In the genomic region with DNA sequence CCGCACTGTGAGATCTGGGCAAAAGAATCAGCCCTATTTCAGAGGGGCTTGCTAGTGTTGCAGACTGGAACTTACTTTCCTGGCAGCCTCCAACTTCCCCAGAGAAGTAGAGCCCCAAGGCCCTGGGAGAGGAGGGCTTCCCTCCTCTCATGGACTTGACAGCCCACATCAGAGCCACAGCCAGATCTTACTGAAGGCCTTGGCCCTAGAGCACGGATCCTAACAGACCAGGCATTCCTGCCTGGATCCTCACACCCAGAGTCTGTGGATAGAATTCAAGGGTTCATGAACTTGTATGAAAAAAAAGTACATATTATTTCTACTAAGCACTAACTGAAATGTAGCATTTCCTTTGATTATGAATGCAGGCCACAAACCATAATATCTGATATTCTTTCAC, we compare ENCODE assay signal across 17 cellular contexts. TPM values are rescaled to one million over a fixed set of nuclear protein-coding genes. Genes with fewer than 3 reads are reported as not detected.
DNase-seq lines count a peak whose midpoint lies in the region; ATAC-seq and TF ChIP-seq lines count a peak whose summit lies in the region.
"Had no signal": no experiment of that assay in that cellular context is flagged by ENCODE, and none has a peak within 500 bp of the region (broad histone marks: within the 10 kb centered on the region; RNA-seq: fewer than 3 reads in every experiment).

No MANE protein-coding gene starts in this region.

- H3K9me3 ChIP-seq in mesenchymal stem cell (ENCODE audit: control insufficient read depth, low read length) (no peaks in the 10 kb centered on the region), upper lobe of right lung (no peaks in the 10 kb centered on the region), transverse colon (no peaks in the 10 kb centered on the region)
- H3K9me3 ChIP-seq: HAP-1 had no signal

- no peak overlapping the region for H2BK120ac ChIP-seq in mesenchymal stem cell (ENCODE audit: low read depth, low read length)

- peaks cover 74% of the 10 kb centered on the region for H3K4me1 Mint-ChIP-seq in activated CD8-positive, alpha-beta T cell treated with anti-CD3 and anti-CD28 coated beads for 36 hours (ENCODE audit: low read depth)

- no peak overlapping the region for H3K4ac ChIP-seq in mesenchymal stem cell (ENCODE audit: low read depth in 1 of 2, low read length in 2 of 2)

- POLR2A ChIA-PET in activated CD8-positive, alpha-beta T cell treated with anti-CD3 and anti-CD28 coated beads for 36 hours (lab: Charles Lee) = interaction anchor here (12.4 kb wide), 1 partner anchor 8 kb away, joined by 139 read pairs; the partner anchor contains the start of gene WIPF1

- H3K4me1 ChIP-seq in mesenchymal stem cell (ENCODE audit: control insufficient read depth, insufficient read depth, low read depth, low read length) (peaks cover 7% of the 10 kb centered on the region), upper lobe of right lung (peaks cover 26% of the 10 kb centered on the region), transverse colon (peaks cover 6 to 40% (median 10%) of the 10 kb centered on the region in 4 donors)
- H3K4me1 ChIP-seq: HAP-1 had no signal

- H4K91ac ChIP-seq in mesenchymal stem cell (ENCODE audit: low read length) = no peak overlapping the region

- H3K27me3 Mint-ChIP-seq in activated CD8-positive, alpha-beta T cell treated with anti-CD3 and anti-CD28 coated beads for 36 hours = no peaks in the 10 kb centered on the region

- H3K4me2 ChIP-seq in mesenchymal stem cell (ENCODE audit: low read length, poor library complexity, severe bottlenecking) = no peak overlapping the region

- peak overlapping the region; percentile 12 for H2BK15ac ChIP-seq in mesenchymal stem cell (ENCODE audit: low read depth, poor library complexity, severe bottlenecking)

- no peak overlapping the region for H2AK5ac ChIP-seq in mesenchymal stem cell (ENCODE audit: low read length, severe bottlenecking)

- no peak overlapping the region for H3K23ac ChIP-seq in mesenchymal stem cell (ENCODE audit: low read length in 2 of 2)

- H3K9ac ChIP-seq in mesenchymal stem cell (ENCODE audit: low read length) = no peak overlapping the region

- peaks cover 30% of the 10 kb centered on the region for H3K79me1 ChIP-seq in mesenchymal stem cell (replicated peaks; ENCODE audit: low read length, poor library complexity, severe bottlenecking)

- no peak overlapping the region for H2BK5ac ChIP-seq in mesenchymal stem cell (ENCODE audit: low read depth, low read length, poor library complexity, severe bottlenecking)

- no peak overlapping the region for H3K14ac ChIP-seq in mesenchymal stem cell (ENCODE audit: low read length in 2 of 2)

- 100% methylated on average over 1 of the region's 2 CpGs for WGBS in mesenchymal stem cell
- 60 to 84% methylated on average over 1 to 2 of the region's 2 CpGs for WGBS in transverse colon (ENCODE audit: low coverage in 1 of 2), 2 donors

- H3K18ac ChIP-seq in mesenchymal stem cell (ENCODE audit: low read depth in 1 of 2, low read length in 2 of 2) = peak overlapping the region in 1 of 2 experiments; percentile 55

- intact Hi-C loops in left ventricle myocardium superior (cut with micrococcal nuclease) = no loop called here
- intact Hi-C loops in cardiac septum (cut with DNase I) = no loop called here
- intact Hi-C loops in activated CD8-positive, alpha-beta T cell treated with anti-CD3 and anti-CD28 coated beads for 36 hours (cut with micrococcal nuclease) = loop anchor here (5.0 kb wide), 1 partner anchor 93 kb away; no protein-coding TSS in a partner anchor
- intact Hi-C loops in upper lobe of right lung (cut with DNase I) = no loop called here
- intact Hi-C loops in transverse colon (cut with DNase I; ENCODE audit: low total_unique reads) = no loop called here

- H3K4me3 ChIP-seq in mesenchymal stem cell (ENCODE audit: insufficient read depth in 1 of 2, low read depth in 1 of 2, low read length in 2 of 2) (no peak overlapping the region), upper lobe of right lung (no peak overlapping the region), transverse colon (no peak overlapping the region)
- H3K4me3 ChIP-seq: HAP-1 had no signal

- ATAC-seq in left ventricle myocardium superior (peak; percentile 10), upper lobe of right lung (no peak), HG03457 (IDR thresholded peaks at IDR 0.05; ENCODE audit: unreplicated experiment) (no peak)
- no peak for ATAC-seq in activated CD8-positive, alpha-beta T cell treated with anti-CD3 and anti-CD28 coated beads for 36 hours
- ATAC-seq: left lobe of liver had no signal

- H3K9me3 Mint-ChIP-seq in activated CD8-positive, alpha-beta T cell treated with anti-CD3 and anti-CD28 coated beads for 36 hours = no peaks in the 10 kb centered on the region
- H3K9me3 Mint-ChIP-seq: endodermal cell had no signal

- peaks cover 84% of the 10 kb centered on the region for H3K36me3 Mint-ChIP-seq in activated CD8-positive, alpha-beta T cell treated with anti-CD3 and anti-CD28 coated beads for 36 hours (ENCODE audit: low read depth)

- H3K36me3 ChIP-seq in mesenchymal stem cell (ENCODE audit: control insufficient read depth in 1 of 2, insufficient read depth in 2 of 2, low read depth in 1 of 2, low read length in 2 of 2) = peaks cover 3 to 9% of the 10 kb centered on the region in 2 experiments
- H3K36me3 ChIP-seq in upper lobe of right lung = peaks cover 2% of the 10 kb centered on the region
- H3K36me3 ChIP-seq in transverse colon = no peaks in the 10 kb centered on the region
- H3K36me3 ChIP-seq: HAP-1 had no signal

- CTCF ChIA-PET in activated CD8-positive, alpha-beta T cell treated with anti-CD3 and anti-CD28 coated beads for 36 hours (lab: Charles Lee) = interaction anchor here (6.2 kb wide), 1 partner anchor 11 kb away, joined by 30 read pairs; no protein-coding TSS in a partner anchor

- no peak for DNase-seq in left ventricle myocardium superior
- no peak for DNase-seq in cardiac septum (ENCODE audit: low spot score)
- DNase-seq in activated CD8-positive, alpha-beta T cell treated with anti-CD3 and anti-CD28 coated beads for 36 hours = no peak
- no peak for DNase-seq in mesenchymal stem cell
- DNase-seq in upper lobe of right lung = no peak
- no peak for DNase-seq in transverse colon
- DNase-seq in activated CD4-positive, CD25-positive, alpha-beta regulatory T cell (lab: John Stamatoyannopoulos, UW) = no peak
- DNase-seq: activated CD4-positive, CD25-positive, alpha-beta regulatory T cell treated with anti-CD3 and anti-CD28 coated beads, Interleukin-2, amount 50 U/mL, for 72 hours; activated effector memory CD4-positive, alpha-beta T cell treated with anti-CD3 and anti-CD28 coated beads, Interleukin-2, amount 50 U/mL, for 16 hours; endodermal cell; IMR-90; NCI-H1092; NCI-H2171 treated with DMSO at 0.1 percent for 48 hours; stimulated activated CD4-positive, alpha-beta T cell treated with anti-CD3 and anti-CD28 coated beads, Interleukin-1b, Interleukin-23, amount 100 ng/mL, for 48 hours had no signal

- peak overlapping the region; percentile 59 for H3K4me3 Mint-ChIP-seq in activated CD8-positive, alpha-beta T cell treated with anti-CD3 and anti-CD28 coated beads for 36 hours
- H3K4me3 Mint-ChIP-seq: endodermal cell had no signal

- peak overlapping the region; percentile 87 for H3K27ac Mint-ChIP-seq in activated CD8-positive, alpha-beta T cell treated with anti-CD3 and anti-CD28 coated beads for 36 hours
- H3K27ac Mint-ChIP-seq: endodermal cell had no signal

- in situ Hi-C loops in transverse colon (cut with MboI; ENCODE audit: low pct_ligation_motif_present in 1 of 4, low pct_unique_long_range_greater_than_20kb in 1 of 4, low sequenced_read_pairs in 3 of 4) = loop anchor here in 1 of 4 donors (25.0 kb wide), 1 partner anchor 98 kb away; no protein-coding TSS in a partner anchor

- H3K27ac ChIP-seq in mesenchymal stem cell (ENCODE audit: low read length, poor library complexity, severe bottlenecking) (no peak overlapping the region), upper lobe of right lung (peak overlapping the region; percentile 18), transverse colon (peak overlapping the region in 1 of 4 donors; percentile 4)

- no peak overlapping the region for H2BK12ac ChIP-seq in mesenchymal stem cell (ENCODE audit: low read length in 2 of 2)

- TF ChIP-seq EP300 in transverse colon (IDR thresholded peaks at IDR 0.05; ENCODE audit: low read depth) = no peak

- no peaks in the 10 kb centered on the region for H3K27me3 ChIP-seq in mesenchymal stem cell (ENCODE audit: control insufficient read depth in 1 of 2, insufficient read depth in 1 of 2, low read length in 2 of 2)
- no peaks in the 10 kb centered on the region for H3K27me3 ChIP-seq in upper lobe of right lung
- H3K27me3 ChIP-seq in transverse colon = no peaks in the 10 kb centered on the region

- no peak overlapping the region for H4K8ac ChIP-seq in mesenchymal stem cell (ENCODE audit: low read length)

- TF ChIP-seq POLR2A in transverse colon (IDR thresholded peaks at IDR 0.05) = no peak

- H2AFZ ChIP-seq in mesenchymal stem cell (ENCODE audit: low read depth, low read length) = no peak overlapping the region

- TF ChIP-seq CTCF in activated CD8-positive, alpha-beta T cell treated with anti-CD3 and anti-CD28 coated beads for 36 hours (IDR thresholded peaks at IDR 0.05) = no peak
- TF ChIP-seq CTCF in upper lobe of right lung (IDR thresholded peaks at IDR 0.05) (no peak), transverse colon (IDR thresholded peaks at IDR 0.05) (no peak)

RNA-seq across cellular contexts. Expression of gene WIPF1, which starts 8.3 kb away (rescaled TPM):
- 15.2 TPM for total RNA-seq in left ventricle myocardium superior
- 20.9 TPM for total RNA-seq in cardiac septum
- total RNA-seq in activated CD8-positive, alpha-beta T cell treated with anti-CD3 and anti-CD28 coated beads for 36 hours = 100 to 1,000 TPM; 361 to 365 TPM
- 52.6 TPM for polyA plus RNA-seq in mesenchymal stem cell (2013, experiment 1 of 2)
- 53.6 TPM for polyA plus RNA-seq in mesenchymal stem cell (2013, experiment 2 of 2)
- 71.5 TPM for total RNA-seq in upper lobe of right lung
- 10 to 100 TPM in 3 of 4 donors, 1 to 10 TPM in 1; 8.5 to 32.6 (median 16.1) TPM for total RNA-seq in transverse colon
